Comparison of ENCODE assay signal across 1 cellular context in the genomic region with DNA sequence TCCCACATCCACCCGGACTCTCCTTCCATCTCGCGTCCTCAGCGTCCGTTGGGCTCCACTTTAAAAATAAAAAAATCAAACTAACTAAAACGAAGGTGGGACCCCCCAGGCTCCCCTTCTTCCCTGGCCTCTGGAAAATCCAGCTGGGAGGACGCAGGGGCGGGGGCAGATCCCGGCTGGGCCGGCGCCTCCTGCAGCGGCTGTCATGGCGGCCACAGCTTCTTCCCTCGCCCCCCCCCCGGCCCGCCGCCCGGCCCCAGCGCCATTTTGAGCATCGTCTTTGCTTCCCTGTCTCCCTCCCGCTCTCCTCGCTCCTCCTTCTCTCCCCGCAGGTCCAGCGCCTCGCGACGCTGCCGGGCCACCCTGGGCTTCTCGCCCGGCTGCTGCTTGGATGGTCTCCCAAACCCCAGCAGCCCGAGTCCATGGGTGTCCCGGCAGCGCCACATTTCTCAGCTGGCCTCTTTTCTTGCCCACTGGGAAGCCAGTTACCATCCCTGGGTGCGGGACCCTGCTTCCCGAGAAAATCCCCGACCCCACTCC.
TF ChIP-seq lines count a peak whose summit lies in the region.

No MANE protein-coding gene starts in this region.

TF ChIP-seq in SK-N-SH treated with all-trans-retinoic acid at 6 μM for 48 hours, 23 proteins besides CTCF, POLR2A, EP300 and RAD21 (continued from another document):
- TF ChIP-seq BACH2 (CRISPR knock-in tag; IDR thresholded peaks at IDR 0.05; ENCODE audit: borderline replicate concordance) = no peak
- TF ChIP-seq TOX (CRISPR knock-in tag; IDR thresholded peaks at IDR 0.05; ENCODE audit: borderline replicate concordance) = no peak
- TF ChIP-seq ZNF565 (CRISPR knock-in tag; conservative IDR thresholded peaks at IDR 0.05; ENCODE audit: low read depth) = no peak
- no peak for TF ChIP-seq ZNF8 (CRISPR knock-in tag; IDR thresholded peaks at IDR 0.05)
- TF ChIP-seq ZC3H10 (CRISPR knock-in tag; IDR thresholded peaks at IDR 0.05) = no peak
